ENCODE assay signal across 10 cellular contexts in genomic region chr12:49637401-49637800, GRCh38. TPM values are rescaled to one million over a fixed set of nuclear protein-coding genes. Genes with fewer than 3 reads are reported as not detected.
A peak's percentile ranks its signal among the peaks of the same experiment; 100 is the strongest.
DNase-seq lines count a peak whose midpoint lies in the region; ATAC-seq and TF ChIP-seq lines count a peak whose summit lies in the region.
"Had no signal": no experiment of that assay in that cellular context is flagged by ENCODE, and none has a peak within 500 bp of the region (broad histone marks: within the 10 kb centered on the region; RNA-seq: fewer than 3 reads in every experiment).

No MANE protein-coding gene starts in this region.

- H3K4me3 Mint-ChIP-seq in activated naive CD8-positive, alpha-beta T cell: no peak overlapping the region
- H3K4me3 Mint-ChIP-seq in activated naive CD8-positive, alpha-beta T cell treated with anti-CD3 and anti-CD28 coated beads for 36 hours: no peak overlapping the region

- DNase-seq in activated naive CD8-positive, alpha-beta T cell treated with anti-CD3 and anti-CD28 coated beads for 36 hours: no peak
- DNase-seq in caudate nucleus (lab: John Stamatoyannopoulos, UW) (peak in 3 of 61 donors; percentile 13 to 29 (median 16)), uterus (no peak), A172 (ENCODE audit: low spot score) (no peak)
- DNase-seq: aorta had no signal

- no peak for TF ChIP-seq POLR2A in uterus (IDR thresholded peaks at IDR 0.05)

- no peaks in the 10 kb centered on the region for H3K9me3 Mint-ChIP-seq in activated naive CD8-positive, alpha-beta T cell (ENCODE audit: low read depth)
- no peaks in the 10 kb centered on the region for H3K9me3 Mint-ChIP-seq in activated naive CD8-positive, alpha-beta T cell treated with anti-CD3 and anti-CD28 coated beads for 36 hours

- H3K4me1 ChIP-seq in uterus: peaks cover 0 to 8% of the 10 kb centered on the region in 2 donors

- H3K9me3 ChIP-seq in uterus: no peaks in the 10 kb centered on the region

- intact Hi-C loops in uterus (cut with DNase I; ENCODE audit: low total_unique reads): no loop called here

- no peak for TF ChIP-seq CTCF in uterus (IDR thresholded peaks at IDR 0.05)

- peak overlapping the region; percentile 46 for H3K27ac ChIP-seq in caudate nucleus (ENCODE audit: low read depth, low read length)
- H3K27ac ChIP-seq in layer of hippocampus (ENCODE audit: low read depth, low read length): peak overlapping the region; percentile 69
- H3K27ac ChIP-seq in uterus: peak overlapping the region; percentile 58 to 85
- H3K27ac ChIP-seq: HL-60 had no signal

- ATAC-seq in HG03520 (IDR thresholded peaks at IDR 0.05; ENCODE audit: unreplicated experiment): no peak
- no peak for ATAC-seq in GM19328 (IDR thresholded peaks at IDR 0.05; ENCODE audit: unreplicated experiment)

- H3K36me3 Mint-ChIP-seq in activated naive CD8-positive, alpha-beta T cell: no peaks in the 10 kb centered on the region
- H3K36me3 Mint-ChIP-seq in activated naive CD8-positive, alpha-beta T cell treated with anti-CD3 and anti-CD28 coated beads for 36 hours: no peaks in the 10 kb centered on the region

- peaks cover 26% of the 10 kb centered on the region for H3K4me1 Mint-ChIP-seq in activated naive CD8-positive, alpha-beta T cell (ENCODE audit: low read depth)
- H3K4me1 Mint-ChIP-seq in activated naive CD8-positive, alpha-beta T cell treated with anti-CD3 and anti-CD28 coated beads for 36 hours: peaks cover 19% of the 10 kb centered on the region

- H3K27me3 Mint-ChIP-seq in activated naive CD8-positive, alpha-beta T cell: no peaks in the 10 kb centered on the region
- no peaks in the 10 kb centered on the region for H3K27me3 Mint-ChIP-seq in activated naive CD8-positive, alpha-beta T cell treated with anti-CD3 and anti-CD28 coated beads for 36 hours

- H3K27ac Mint-ChIP-seq in activated naive CD8-positive, alpha-beta T cell: peak overlapping the region; percentile 13
- H3K27ac Mint-ChIP-seq in activated naive CD8-positive, alpha-beta T cell treated with anti-CD3 and anti-CD28 coated beads for 36 hours: no peak overlapping the region

- no peaks in the 10 kb centered on the region for H3K36me3 ChIP-seq in uterus

- no peak overlapping the region for H3K4me3 ChIP-seq in uterus

- H3K27me3 ChIP-seq in layer of hippocampus (ENCODE audit: control insufficient read depth, insufficient read depth, low read length) (no peaks in the 10 kb centered on the region), uterus (no peaks in the 10 kb centered on the region)

RNA-seq across cellular contexts. Expression of gene PRPF40B, which starts 14.0 kb away (rescaled TPM):
- total RNA-seq in activated naive CD8-positive, alpha-beta T cell treated with anti-CD3 and anti-CD28 coated beads for 36 hours: 1 to 10 TPM; 8.1 to 8.5 TPM
- 10 to 100 TPM; 17.4 to 72.9 (median 25.4) TPM for total RNA-seq in uterus
- total RNA-seq in A172 (2014; rRNA removed; shearing (Covaris generic)): 9.1 and 13.9 TPM in 2 replicates

RNA-seq across cellular contexts. Expression of gene FAM186B, which starts 32.0 kb away (rescaled TPM):
- under 1 TPM; 0.14 to 0.41 TPM for total RNA-seq in activated naive CD8-positive, alpha-beta T cell treated with anti-CD3 and anti-CD28 coated beads for 36 hours
- under 1 TPM in 3 of 4 donors, not detected in 1; 0.21 to 0.77 (median 0.30) TPM for total RNA-seq in uterus
- 0.05 and 0.55 TPM in 2 replicates for total RNA-seq in A172 (2014; rRNA removed; shearing (Covaris generic))
